Comparison of ENCODE assay signal across 33 cellular contexts in genomic region chr4:126768338-126768737, GRCh38.
"Had no signal": no experiment of that assay in that cellular context is flagged by ENCODE, and none has a peak within 500 bp of the region (broad histone marks: within the 10 kb centered on the region; RNA-seq: fewer than 3 reads in every experiment).

No MANE protein-coding gene starts in this region.

- DNase-seq: activated effector memory CD4-positive, alpha-beta T cell treated with anti-CD3 and anti-CD28 coated beads, Interleukin-2, amount 50 U/mL, for 16 hours; activated effector memory CD4-positive, alpha-beta T cell treated with Interleukin-2 at 50 U/mL for 16 hours; activated gamma-delta T cell; activated gamma-delta T cell treated with Interleukin-2 at 50 U/mL for 16 hours; activated naive CD4-positive, alpha-beta T cell; activated naive CD4-positive, alpha-beta T cell treated with anti-CD3 and anti-CD28 coated beads for 36 hours; activated naive CD4-positive, alpha-beta T cell treated with anti-CD3 and anti-CD28 coated beads, Interleukin-2, amount 10 ng/mL, durations not matched to agents 7 days and 5 days; activated naive CD4-positive, alpha-beta T cell treated with anti-CD3 and anti-CD28 coated beads, Interleukin-2, amount 50 U/mL, for 16 hours; activated naive CD4-positive, alpha-beta T cell treated with Interleukin-2 at 50 U/mL for 16 hours; activated naive CD8-positive, alpha-beta T cell treated with anti-CD3 and anti-CD28 coated beads for 36 hours; activated naive CD8-positive, alpha-beta T cell treated with anti-CD3 and anti-CD28 coated beads, Interleukin-2, amount 10 ng/mL, durations not matched to agents 7 days and 5 days; activated naive CD8-positive, alpha-beta T cell treated with anti-CD3 and anti-CD28 coated beads, Interleukin-2, amount 50 U/mL, for 24 hours; activated T-cell treated with anti-CD3 and anti-CD28 coated beads, Interleukin-2, amount 50 U/mL, for 24 hours; activated T-cell treated with anti-CD3 and anti-CD28 coated beads, Interleukin-2, amount 50 U/mL, for 4 hours; activated T-cell treated with anti-CD3 and anti-CD28 coated beads, Interleukin-2, amount 50 U/mL, for 48 hours; activated T-cell treated with anti-CD3 and anti-CD28 coated beads, Interleukin-2, amount 50 U/mL, for 72 hours; adrenal gland; amniotic stem cell; amygdala; anterior cingulate cortex; aorta; body of pancreas; brain microvascular endothelial cell; caudate nucleus; central memory CD4-positive, alpha-beta T cell; cerebellar nuclear complex had no signal

- H3K36me3 ChIP-seq: adrenal gland, ascending aorta, brain microvascular endothelial cell, breast epithelium, cardiac muscle cell had no signal

- H3K4me3 ChIP-seq: adrenal gland, ascending aorta, body of pancreas, breast epithelium, cardiac muscle cell had no signal

- H3K27ac ChIP-seq: adrenal gland, ascending aorta, body of pancreas, brain microvascular endothelial cell, breast epithelium, cardiac muscle cell had no signal

- H3K27me3 ChIP-seq: adrenal gland, ascending aorta, body of pancreas, brain microvascular endothelial cell, breast epithelium, cardiac muscle cell had no signal

- H3K9me3 ChIP-seq: adrenal gland, ascending aorta, body of pancreas, breast epithelium had no signal

- H3K4me1 ChIP-seq: adrenal gland, body of pancreas, breast epithelium had no signal

- ATAC-seq: activated naive CD4-positive, alpha-beta T cell treated with anti-CD3 and anti-CD28 coated beads, Interleukin-2, amount 50 U/mL, for 72 hours; activated naive CD8-positive, alpha-beta T cell treated with anti-CD3 and anti-CD28 coated beads, Interleukin-2, amount 50 U/mL, for 24 hours; activated T-cell treated with anti-CD3 and anti-CD28 coated beads, Interleukin-2, amount 50 U/mL, for 4 hours; activated T-cell treated with anti-CD3 and anti-CD28 coated beads, Interleukin-2, amount 50 U/mL, for 72 hours; activated T-helper 17 cell treated with anti-CD3 and anti-CD28 coated beads, Interleukin-2, amount 50 U/mL, for 72 hours; body of pancreas had no signal

- FAIRE-seq: astrocyte, bronchial epithelial cell had no signal
